Comparison of ENCODE assay signal across 14 cellular contexts in genomic region chr12:119505001-119505400, GRCh38.
"Had no signal": no experiment of that assay in that cellular context is flagged by ENCODE, and none has a peak within 500 bp of the region (broad histone marks: within the 10 kb centered on the region; RNA-seq: fewer than 3 reads in every experiment).

No MANE protein-coding gene starts in this region.

- H3K4me3 ChIP-seq: lower lobe of right lung, right atrium auricular region, spleen had no signal

- H3K27me3 ChIP-seq: right atrium auricular region had no signal

- H3K36me3 Mint-ChIP-seq: activated CD8-positive, alpha-beta memory T cell treated with anti-CD3 and anti-CD28 coated beads, Interleukin-2, amount 10 ng/mL, durations not matched to agents 7 days and 5 days; activated naive CD8-positive, alpha-beta T cell; naive thymus-derived CD4-positive, alpha-beta T cell; type B pancreatic cell had no signal

- H3K9me3 Mint-ChIP-seq: activated T-cell treated with anti-CD3 and anti-CD28 coated beads, Interleukin-2, amount 50 U/mL, for 24 hours; type B pancreatic cell had no signal

- H3K27ac Mint-ChIP-seq: activated CD8-positive, alpha-beta memory T cell treated with anti-CD3 and anti-CD28 coated beads, Interleukin-2, amount 10 ng/mL, durations not matched to agents 7 days and 5 days; activated naive CD8-positive, alpha-beta T cell; activated T-cell treated with anti-CD3 and anti-CD28 coated beads, Interleukin-2, amount 50 U/mL, for 24 hours; naive thymus-derived CD4-positive, alpha-beta T cell; type B pancreatic cell had no signal

- ATAC-seq: activated CD8-positive, alpha-beta memory T cell treated with anti-CD3 and anti-CD28 coated beads, Interleukin-2, amount 10 ng/mL, durations not matched to agents 7 days and 5 days; lower lobe of right lung; naive thymus-derived CD4-positive, alpha-beta T cell had no signal

- H3K4me1 Mint-ChIP-seq: activated CD8-positive, alpha-beta memory T cell treated with anti-CD3 and anti-CD28 coated beads, Interleukin-2, amount 10 ng/mL, durations not matched to agents 7 days and 5 days; naive thymus-derived CD4-positive, alpha-beta T cell had no signal

- H3K9me3 ChIP-seq: lower lobe of right lung, right atrium auricular region, spleen had no signal

- H3K4me1 ChIP-seq: lower lobe of right lung, right atrium auricular region, spleen had no signal

- H3K36me3 ChIP-seq: lower lobe of right lung, right atrium auricular region, spleen had no signal

- H3K27me3 Mint-ChIP-seq: activated CD8-positive, alpha-beta memory T cell treated with anti-CD3 and anti-CD28 coated beads, Interleukin-2, amount 10 ng/mL, durations not matched to agents 7 days and 5 days had no signal

- H3K4me3 Mint-ChIP-seq: activated CD8-positive, alpha-beta memory T cell treated with anti-CD3 and anti-CD28 coated beads, Interleukin-2, amount 10 ng/mL, durations not matched to agents 7 days and 5 days; activated naive CD8-positive, alpha-beta T cell; activated T-cell treated with anti-CD3 and anti-CD28 coated beads, Interleukin-2, amount 50 U/mL, for 24 hours; naive thymus-derived CD4-positive, alpha-beta T cell; type B pancreatic cell had no signal

- H3K27ac ChIP-seq: lower lobe of right lung, right atrium auricular region, spleen had no signal

- DNase-seq: activated CD4-positive, alpha-beta T cell treated with anti-CD3 and anti-CD28 coated beads for 1 hour; activated CD4-positive, alpha-beta T cell treated with anti-CD3 and anti-CD28 coated beads, Interleukin-2, amount 50 U/mL, for 48 hours; activated CD8-positive, alpha-beta memory T cell treated with anti-CD3 and anti-CD28 coated beads, Interleukin-2, amount 10 ng/mL, durations not matched to agents 7 days and 5 days; activated effector memory CD4-positive, alpha-beta T cell treated with Interleukin-2 at 50 U/mL for 16 hours; activated T-cell treated with anti-CD3 and anti-CD28 coated beads, Interleukin-2, amount 50 U/mL, for 24 hours; lower lobe of right lung; naive thymus-derived CD4-positive, alpha-beta T cell; posterior cingulate gyrus; spleen; stimulated activated CD4-positive, alpha-beta T cell treated with anti-CD3 and anti-CD28 coated beads, Interleukin-1b, Interleukin-23, amount 100 ng/mL, for 48 hours; stimulated activated naive CD4-positive, alpha-beta T cell had no signal
